8 cellular contexts compared by ENCODE assay signal in the genomic region with DNA sequence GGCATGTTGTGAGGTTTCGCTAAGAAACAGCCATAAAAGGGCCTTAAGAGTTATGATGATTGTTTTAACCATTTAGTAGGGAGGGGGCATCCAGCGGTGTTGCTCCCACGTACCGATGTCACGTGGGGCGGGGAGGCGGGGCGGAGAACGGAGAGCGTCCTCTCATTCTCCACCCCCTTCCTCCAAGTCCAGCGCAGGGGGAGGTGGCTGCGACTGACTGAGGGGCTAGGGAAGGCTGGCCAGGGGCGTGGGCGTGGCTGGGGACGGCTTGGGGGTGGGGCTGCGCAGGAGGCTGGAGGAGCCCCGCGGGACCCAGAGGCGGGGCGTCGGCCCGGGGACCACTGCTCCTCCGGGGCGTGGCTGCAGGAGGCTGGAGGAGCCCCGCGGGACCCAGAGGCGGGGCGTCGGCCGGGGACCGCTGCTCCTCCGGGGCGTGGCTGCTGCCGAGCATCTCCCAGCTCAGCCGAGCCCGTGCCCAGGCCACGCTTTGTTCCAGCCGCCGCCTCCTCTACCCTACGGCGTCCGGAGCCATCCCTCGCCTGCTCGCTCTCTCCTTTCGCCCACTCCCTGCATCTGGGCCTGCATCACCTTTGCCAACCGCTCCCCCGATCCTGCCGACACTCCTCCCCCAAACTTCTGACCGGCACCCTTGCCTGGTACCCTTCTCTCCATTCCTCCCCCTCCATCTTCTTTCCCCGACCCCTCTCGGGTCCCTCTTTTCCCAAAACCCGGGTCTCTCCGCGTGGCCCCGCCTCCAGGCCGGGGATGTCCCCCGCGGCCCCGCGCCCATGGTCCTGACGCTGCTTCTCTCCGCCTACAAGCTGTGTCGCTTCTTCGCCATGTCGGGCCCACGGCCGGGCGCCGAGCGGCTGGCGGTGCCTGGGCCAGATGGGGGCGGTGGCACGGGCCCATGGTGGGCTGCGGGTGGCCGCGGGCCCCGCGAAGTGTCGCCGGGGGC. TPM values are rescaled to one million over a fixed set of nuclear protein-coding genes. Genes with fewer than 3 reads are reported as not detected.
DNase-seq lines count a peak whose midpoint lies in the region; ATAC-seq, FAIRE-seq and TF ChIP-seq lines count a peak whose summit lies in the region.

A gene (plus strand): TSS at position 450 of the 958 bp plus-strand sequence. CDS start 339 bp downstream, at position 789.

- no peaks in the 10 kb centered on the region for H3K36me3 ChIP-seq in bronchial epithelial cell (ENCODE audit: control insufficient read depth, insufficient read depth, low read length)
- H3K36me3 ChIP-seq in kidney (ENCODE audit: control insufficient read depth in 1 of 2, insufficient read depth in 2 of 2, low read length in 2 of 2) = no peaks in the 10 kb centered on the region

- H3K27ac ChIP-seq in kidney (ENCODE audit: low read depth in 2 of 2, low read length in 2 of 2) = peak within 1 kb of the TSS in 1 of 2 donors; percentile 28

- FAIRE-seq in bronchial epithelial cell (lab: Jason Lieb, UNC) (no peak), kidney (lab: Jason Lieb, UNC) (no peak)

- ATAC-seq in HG02623 (IDR thresholded peaks at IDR 0.05; ENCODE audit: unreplicated experiment) = peak; percentile 85

- H3K4me1 ChIP-seq in kidney (ENCODE audit: control insufficient read depth in 1 of 2, insufficient read depth in 1 of 2, low read depth in 1 of 2, low read length in 2 of 2) = peaks cover 3 to 17% of the 10 kb centered on the region in 2 donors

- H3K9ac ChIP-seq in kidney (ENCODE audit: low read length in 2 of 2) = peak within 1 kb of the TSS in 1 of 2 donors; percentile 34

- DNase-seq in GM12864 (ENCODE audit: low read depth) (peak; percentile 57), NCI-H1930 (lab: John Stamatoyannopoulos, UW) (peak; percentile 82 to 86), bronchial epithelial cell (ENCODE audit: low read depth) (no peak), kidney (peak; percentile 97), OCI-M2 (lab: John Stamatoyannopoulos, UW; ENCODE audit: unreplicated experiment) (no peak)
- DNase-seq in activated CD4-positive, CD25-positive, alpha-beta regulatory T cell (lab: John Stamatoyannopoulos, UW) = peak; percentile 60 to 70 (median 67)
- peak; percentile 80 for DNase-seq in stimulated activated CD4-positive, alpha-beta T cell treated with anti-CD3 and anti-CD28 coated beads, Interleukin-12 subunit alpha, Interleukin-12 subunit beta, amount 100 ng/mL, for 4 hours

- H3K4me3 ChIP-seq in GM12864 (ENCODE audit: low read depth, low read length) = peak within 1 kb of the TSS; percentile 54
- H3K4me3 ChIP-seq in bronchial epithelial cell (ENCODE audit: low read depth, low read length) = peak within 1 kb of the TSS; percentile 10
- peak within 1 kb of the TSS; percentile 56 to 59 for H3K4me3 ChIP-seq in kidney (ENCODE audit: low read length in 2 of 2)

- TF ChIP-seq CTCF in GM12864 (IDR thresholded peaks at IDR 0.05; ENCODE audit: low read depth, low read length, missing control alignments) (no peak), bronchial epithelial cell (IDR thresholded peaks at IDR 0.05; ENCODE audit: insufficient read depth, low read length, severe bottlenecking) (no peak), kidney (IDR thresholded peaks at IDR 0.05; ENCODE audit: borderline replicate concordance, extremely low read depth, insufficient read depth) (no peak)

- intact Hi-C loops in kidney (cut with DNase I) = no loop called here

- peaks cover 17% of the 10 kb centered on the region for H3K27me3 ChIP-seq in bronchial epithelial cell (ENCODE audit: control insufficient read depth, insufficient read depth, low read length)

- no peaks in the 10 kb centered on the region for H3K9me3 ChIP-seq in kidney (ENCODE audit: control insufficient read depth in 1 of 2, low read length in 2 of 2)

RNA-seq across cellular contexts. Expression of the gene that starts here (rescaled TPM):
- total RNA-seq in bronchial epithelial cell (0.26 and 0.53 TPM in 2 replicates), kidney (23.8 TPM)
- polyA plus RNA-seq in kidney (ENCODE audit: insufficient read depth, low read depth, low replicate concordance) = 10.4 TPM

Comparison
In these comparisons a context has a peak if more than half of its experiments do, and no peak if none do; other contexts are left out.
1. RNA of the gene that starts here (total RNA-seq): 23.8 TPM in kidney (single experiment); 0.26 to 0.53 TPM in bronchial epithelial cell; every median in the first group is over 10 times any median in the second.
2. DNase-seq: peak in GM12864 (single experiment), NCI-H1930 (2 of 2), activated CD4-positive, CD25-positive, alpha-beta regulatory T cell (4 of 4), kidney (single experiment) and stimulated activated CD4-positive, alpha-beta T cell treated with anti-CD3 and anti-CD28 coated beads, Interleukin-12 subunit alpha, Interleukin-12 subunit beta, amount 100 ng/mL, for 4 hours (single experiment); none in bronchial epithelial cell (single experiment) and OCI-M2 (single experiment).
3. Peak in every context shown above with its lines, with median percentiles within 50 percentile points of each other: H3K4me3 ChIP-seq.